ENCODE assay signal across 22 cellular contexts in the genomic region with DNA sequence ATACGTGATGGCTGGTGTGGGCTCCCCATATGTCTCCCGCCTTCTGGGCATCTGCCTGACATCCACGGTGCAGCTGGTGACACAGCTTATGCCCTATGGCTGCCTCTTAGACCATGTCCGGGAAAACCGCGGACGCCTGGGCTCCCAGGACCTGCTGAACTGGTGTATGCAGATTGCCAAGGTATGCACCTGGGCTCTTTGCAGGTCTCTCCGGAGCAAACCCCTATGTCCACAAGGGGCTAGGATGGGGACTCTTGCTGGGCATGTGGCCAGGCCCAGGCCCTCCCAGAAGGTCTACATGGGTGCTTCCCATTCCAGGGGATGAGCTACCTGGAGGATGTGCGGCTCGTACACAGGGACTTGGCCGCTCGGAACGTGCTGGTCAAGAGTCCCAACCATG. TPM values are rescaled to one million over a fixed set of nuclear protein-coding genes. Genes with fewer than 3 reads are reported as not detected.
DNase-seq lines count a peak whose midpoint lies in the region; ATAC-seq and TF ChIP-seq lines count a peak whose summit lies in the region.
"Had no signal": no experiment of that assay in that cellular context is flagged by ENCODE, and none has a peak within 500 bp of the region (broad histone marks: within the 10 kb centered on the region; RNA-seq: fewer than 3 reads in every experiment).

No MANE protein-coding gene starts in this region.

- DNase-seq in right cardiac atrium: peak in 2 of 3 donors; percentile 53 to 62
- no peak for DNase-seq in heart left ventricle
- DNase-seq in activated T-helper 1 cell treated with anti-CD3 and anti-CD28 coated beads, Interleukin-12 subunit alpha, Interleukin-12 subunit beta, Interleukin-2, Interleukin-4 antibody, amounts not matched to agents 30 ng/mL and 10 ng/mL and 1 ng/mL, durations not matched to agents 14 hours and 24 hours and 36 hours (ENCODE audit: low spot score): no peak
- DNase-seq in nephron progenitor cell: no peak
- DNase-seq in NCI-H1930 (lab: John Stamatoyannopoulos, UW): no peak
- no peak for DNase-seq in activated CD8-positive, alpha-beta memory T cell treated with anti-CD3 and anti-CD28 coated beads, Interleukin-2, amount 50 U/mL, for 48 hours
- DNase-seq: 8988T; CD8-positive, alpha-beta T cell; DMS 273 treated with DMSO at 0.1 percent for 48 hours; DMS53; DND-41; EL; H7; HFFc6 had no signal

- TF ChIP-seq CTCF in heart left ventricle (IDR thresholded peaks at IDR 0.05) (no peak), nephron progenitor cell (IDR thresholded peaks at IDR 0.05) (no peak)

- peaks cover 2% of the 10 kb centered on the region for H3K27me3 Mint-ChIP-seq in activated T-helper 1 cell treated with anti-CD3 and anti-CD28 coated beads, Interleukin-12 subunit alpha, Interleukin-12 subunit beta, Interleukin-2, Interleukin-4 antibody, amounts not matched to agents 30 ng/mL and 10 ng/mL and 1 ng/mL, durations not matched to agents 14 hours and 24 hours and 36 hours (ENCODE audit: insufficient read depth)
- H3K27me3 Mint-ChIP-seq in nephron progenitor cell (ENCODE audit: low read depth, poor library complexity): peaks cover 6% of the 10 kb centered on the region
- no peaks in the 10 kb centered on the region for H3K27me3 Mint-ChIP-seq in activated T-helper 17 cell treated with anti-CD3 and anti-CD28 coated beads, Interleukin-2, amount 50 U/mL, for 72 hours
- H3K27me3 Mint-ChIP-seq: B cell, IgD-negative memory B cell had no signal

- H3K4me3 Mint-ChIP-seq in activated T-helper 1 cell treated with anti-CD3 and anti-CD28 coated beads, Interleukin-12 subunit alpha, Interleukin-12 subunit beta, Interleukin-2, Interleukin-4 antibody, amounts not matched to agents 30 ng/mL and 10 ng/mL and 1 ng/mL, durations not matched to agents 14 hours and 24 hours and 36 hours: no peak overlapping the region
- no peak overlapping the region for H3K4me3 Mint-ChIP-seq in nephron progenitor cell
- no peak overlapping the region for H3K4me3 Mint-ChIP-seq in activated T-helper 17 cell treated with anti-CD3 and anti-CD28 coated beads, Interleukin-2, amount 50 U/mL, for 72 hours
- H3K4me3 Mint-ChIP-seq: B cell; CD8-positive, alpha-beta T cell; GM23338; HFFc6; IgD-negative memory B cell had no signal

- H3K27me3 ChIP-seq in right cardiac atrium (ENCODE audit: control insufficient read depth, insufficient read depth) (no peaks in the 10 kb centered on the region), heart left ventricle (no peaks in the 10 kb centered on the region)
- H3K27me3 ChIP-seq: BLaER1 treated with 17β-estradiol and CSF1 and Interleukin-3, amounts not matched to agents 10 nM and 100 nM had no signal

- peaks cover 13% of the 10 kb centered on the region for H3K4me1 Mint-ChIP-seq in activated T-helper 1 cell treated with anti-CD3 and anti-CD28 coated beads, Interleukin-12 subunit alpha, Interleukin-12 subunit beta, Interleukin-2, Interleukin-4 antibody, amounts not matched to agents 30 ng/mL and 10 ng/mL and 1 ng/mL, durations not matched to agents 14 hours and 24 hours and 36 hours (ENCODE audit: low read depth)
- peaks cover 17% of the 10 kb centered on the region for H3K4me1 Mint-ChIP-seq in nephron progenitor cell
- peaks cover 5% of the 10 kb centered on the region for H3K4me1 Mint-ChIP-seq in activated T-helper 17 cell treated with anti-CD3 and anti-CD28 coated beads, Interleukin-2, amount 50 U/mL, for 72 hours

- 95% methylated on average over 13 of the region's 13 CpGs for WGBS in right cardiac atrium
- 93 to 100% (median 95%) methylated on average over 6 to 13 of the region's 13 CpGs for WGBS in heart left ventricle, 4 donors

- peaks cover 0 to 86% (median 57%) of the 10 kb centered on the region in 9 donors for H3K36me3 ChIP-seq in heart left ventricle

- H3K4me3 ChIP-seq in right cardiac atrium (ENCODE audit: low read length): no peak overlapping the region
- no peak overlapping the region for H3K4me3 ChIP-seq in heart left ventricle
- H3K4me3 ChIP-seq: BLaER1 treated with 17β-estradiol and CSF1 and Interleukin-3, amounts not matched to agents 10 nM and 100 nM; GM12878; GM23338 had no signal

- H3K36me3 Mint-ChIP-seq in activated T-helper 1 cell treated with anti-CD3 and anti-CD28 coated beads, Interleukin-12 subunit alpha, Interleukin-12 subunit beta, Interleukin-2, Interleukin-4 antibody, amounts not matched to agents 30 ng/mL and 10 ng/mL and 1 ng/mL, durations not matched to agents 14 hours and 24 hours and 36 hours (ENCODE audit: low read depth): peaks cover 4% of the 10 kb centered on the region
- peaks cover 23% of the 10 kb centered on the region for H3K36me3 Mint-ChIP-seq in nephron progenitor cell (ENCODE audit: low read depth)
- peaks cover 26% of the 10 kb centered on the region for H3K36me3 Mint-ChIP-seq in activated T-helper 17 cell treated with anti-CD3 and anti-CD28 coated beads, Interleukin-2, amount 50 U/mL, for 72 hours (ENCODE audit: low read depth)

- H3K9me3 ChIP-seq in right cardiac atrium (ENCODE audit: control insufficient read depth, low read length): no peaks in the 10 kb centered on the region
- no peaks in the 10 kb centered on the region for H3K9me3 ChIP-seq in heart left ventricle
- H3K9me3 ChIP-seq: BLaER1 treated with 17β-estradiol and CSF1 and Interleukin-3, amounts not matched to agents 10 nM and 100 nM had no signal

- intact Hi-C loops in right cardiac atrium (cut with DNase I) (loop anchor here in 1 of 4 donors (10.0 kb wide), 1 partner anchor 60 kb away; the partner anchor contains the start of genes PNMT and TCAP), heart left ventricle (cut with DNase I) (loop anchor here in 1 of 10 donors (5.0 kb wide), 1 partner anchor 37 kb away; the partner anchor contains the start of gene PGAP3)
- intact Hi-C loops in activated T-helper 1 cell treated with anti-CD3 and anti-CD28 coated beads, Interleukin-12 subunit alpha, Interleukin-12 subunit beta, Interleukin-2, Interleukin-4 antibody, amounts not matched to agents 30 ng/mL and 10 ng/mL and 1 ng/mL, durations not matched to agents 14 hours and 24 hours and 36 hours (cut with micrococcal nuclease): no loop called here

- peak overlapping the region; percentile 44 for H3K27ac Mint-ChIP-seq in activated T-helper 1 cell treated with anti-CD3 and anti-CD28 coated beads, Interleukin-12 subunit alpha, Interleukin-12 subunit beta, Interleukin-2, Interleukin-4 antibody, amounts not matched to agents 30 ng/mL and 10 ng/mL and 1 ng/mL, durations not matched to agents 14 hours and 24 hours and 36 hours
- peak overlapping the region; percentile 85 for H3K27ac Mint-ChIP-seq in nephron progenitor cell
- H3K27ac Mint-ChIP-seq in activated T-helper 17 cell treated with anti-CD3 and anti-CD28 coated beads, Interleukin-2, amount 50 U/mL, for 72 hours: no peak overlapping the region
- H3K27ac Mint-ChIP-seq: B cell; CD8-positive, alpha-beta T cell; GM23338; HFFc6; IgD-negative memory B cell had no signal

- no peak for TF ChIP-seq POLR2A in heart left ventricle (IDR thresholded peaks at IDR 0.05)

- ATAC-seq in right cardiac atrium (no peak), heart left ventricle (no peak)
- no peak for ATAC-seq in activated T-helper 17 cell treated with anti-CD3 and anti-CD28 coated beads, Interleukin-2, amount 50 U/mL, for 72 hours (replicated peaks)
- ATAC-seq: CD8-positive, alpha-beta T cell; GM12878; GM23338; HCT116 had no signal

- H3K9me3 Mint-ChIP-seq in activated T-helper 1 cell treated with anti-CD3 and anti-CD28 coated beads, Interleukin-12 subunit alpha, Interleukin-12 subunit beta, Interleukin-2, Interleukin-4 antibody, amounts not matched to agents 30 ng/mL and 10 ng/mL and 1 ng/mL, durations not matched to agents 14 hours and 24 hours and 36 hours: no peaks in the 10 kb centered on the region
- no peaks in the 10 kb centered on the region for H3K9me3 Mint-ChIP-seq in nephron progenitor cell
- H3K9me3 Mint-ChIP-seq in activated T-helper 17 cell treated with anti-CD3 and anti-CD28 coated beads, Interleukin-2, amount 50 U/mL, for 72 hours: no peaks in the 10 kb centered on the region
- H3K9me3 Mint-ChIP-seq: CD8-positive, alpha-beta T cell; GM23338; HFFc6; IgD-negative memory B cell had no signal

- H3K4me1 ChIP-seq in right cardiac atrium (ENCODE audit: control insufficient read depth, insufficient read depth, low read length) (peaks cover under 1% of the 10 kb centered on the region), heart left ventricle (peaks cover 0 to 11% (median 5%) of the 10 kb centered on the region in 12 donors)

- H3K27ac ChIP-seq in right cardiac atrium (ENCODE audit: low read length): no peak overlapping the region
- no peak overlapping the region for H3K27ac ChIP-seq in heart left ventricle
- H3K27ac ChIP-seq: BLaER1 treated with 17β-estradiol and CSF1 and Interleukin-3, amounts not matched to agents 10 nM and 100 nM had no signal

RNA-seq across cellular contexts. Expression of gene MIEN1, which starts 5.6 kb away (rescaled TPM):
- total RNA-seq in right cardiac atrium (10 to 100 TPM; 53.6 to 67.8 (median 61.8) TPM), heart left ventricle (10 to 100 TPM; 34.3 to 98.1 (median 53.3) TPM)
- polyA plus RNA-seq in right cardiac atrium (152 TPM), heart left ventricle (100 to 1,000 TPM in 1 of 2 donors, 10 to 100 TPM in 1; 87.6 to 159 TPM)
- total RNA-seq in activated T-helper 1 cell treated with anti-CD3 and anti-CD28 coated beads, Interleukin-12 subunit alpha, Interleukin-12 subunit beta, Interleukin-2, Interleukin-4 antibody, amounts not matched to agents 30 ng/mL and 10 ng/mL and 1 ng/mL, durations not matched to agents 14 hours and 24 hours and 36 hours: 33.3 and 37.1 TPM in 2 replicates
- 10 to 100 TPM; 24.6 to 45.2 TPM for total RNA-seq in activated T-helper 17 cell treated with anti-CD3 and anti-CD28 coated beads, Interleukin-2, amount 50 U/mL, for 72 hours

RNA-seq across cellular contexts. Expression of gene GRB7, which starts 13.0 kb away (rescaled TPM):
- total RNA-seq in right cardiac atrium (1 to 10 TPM in 3 of 4 donors, under 1 TPM in 1; 0.39 to 2.7 (median 1.6) TPM), heart left ventricle (1 to 10 TPM in 7 of 9 donors, under 1 TPM in 2; 0.48 to 8.2 (median 1.7) TPM)
- polyA plus RNA-seq in right cardiac atrium (0.70 TPM), heart left ventricle (1 to 10 TPM in 1 of 2 donors, under 1 TPM in 1; 0.57 to 1.3 TPM)
- total RNA-seq in activated T-helper 1 cell treated with anti-CD3 and anti-CD28 coated beads, Interleukin-12 subunit alpha, Interleukin-12 subunit beta, Interleukin-2, Interleukin-4 antibody, amounts not matched to agents 30 ng/mL and 10 ng/mL and 1 ng/mL, durations not matched to agents 14 hours and 24 hours and 36 hours: 0.64 and 0.73 TPM in 2 replicates
- under 1 TPM in 1 of 2 donors, not detected in 1; 0.40 TPM for total RNA-seq in activated T-helper 17 cell treated with anti-CD3 and anti-CD28 coated beads, Interleukin-2, amount 50 U/mL, for 72 hours
- total RNA-seq: CD8-positive, alpha-beta T cell; HFFc6 had no signal
- polyA plus RNA-seq: IgD-negative memory B cell had no signal

RNA-seq across cellular contexts. Expression of gene ERBB2, which starts 24.9 kb away (rescaled TPM):
- total RNA-seq in right cardiac atrium: 100 to 1,000 TPM in 3 of 4 donors, 10 to 100 TPM in 1; 99.2 to 178 (median 114) TPM
- polyA plus RNA-seq in right cardiac atrium: 56.4 TPM
- 10 to 100 TPM; 51.4 to 95.1 (median 79.3) TPM for total RNA-seq in heart left ventricle
- polyA plus RNA-seq in heart left ventricle: 10 to 100 TPM; 29.7 to 77.4 TPM
- 2.5 and 3.0 TPM in 2 replicates for total RNA-seq in activated T-helper 1 cell treated with anti-CD3 and anti-CD28 coated beads, Interleukin-12 subunit alpha, Interleukin-12 subunit beta, Interleukin-2, Interleukin-4 antibody, amounts not matched to agents 30 ng/mL and 10 ng/mL and 1 ng/mL, durations not matched to agents 14 hours and 24 hours and 36 hours
- total RNA-seq in activated T-helper 17 cell treated with anti-CD3 and anti-CD28 coated beads, Interleukin-2, amount 50 U/mL, for 72 hours: 1 to 10 TPM; 3.4 to 5.9 TPM

RNA-seq across cellular contexts. Expression of gene PGAP3, which starts 36.9 kb away (rescaled TPM):
- total RNA-seq in right cardiac atrium (10 to 100 TPM; 12.9 to 24.0 (median 15.2) TPM), heart left ventricle (10 to 100 TPM in 7 of 9 donors, 1 to 10 TPM in 2; 8.0 to 18.8 (median 13.1) TPM)
- polyA plus RNA-seq in right cardiac atrium (13.6 TPM), heart left ventricle (10 to 100 TPM; 13.3 to 13.8 TPM)
- total RNA-seq in activated T-helper 1 cell treated with anti-CD3 and anti-CD28 coated beads, Interleukin-12 subunit alpha, Interleukin-12 subunit beta, Interleukin-2, Interleukin-4 antibody, amounts not matched to agents 30 ng/mL and 10 ng/mL and 1 ng/mL, durations not matched to agents 14 hours and 24 hours and 36 hours: 14.4 and 16.9 TPM in 2 replicates
- 10 to 100 TPM in 1 of 2 donors, 1 to 10 TPM in 1; 5.9 to 14.8 TPM for total RNA-seq in activated T-helper 17 cell treated with anti-CD3 and anti-CD28 coated beads, Interleukin-2, amount 50 U/mL, for 72 hours

RNA-seq across cellular contexts. Expression of gene PNMT, which starts 56.5 kb away (rescaled TPM):
- total RNA-seq in right cardiac atrium (10 to 100 TPM; 18.1 to 39.6 (median 21.3) TPM), heart left ventricle (1 to 10 TPM; 2.4 to 7.9 (median 6.0) TPM)
- polyA plus RNA-seq in right cardiac atrium (32.7 TPM), heart left ventricle (10 to 100 TPM; 13.0 to 15.6 TPM)
- not detected in 2 replicates for total RNA-seq in activated T-helper 1 cell treated with anti-CD3 and anti-CD28 coated beads, Interleukin-12 subunit alpha, Interleukin-12 subunit beta, Interleukin-2, Interleukin-4 antibody, amounts not matched to agents 30 ng/mL and 10 ng/mL and 1 ng/mL, durations not matched to agents 14 hours and 24 hours and 36 hours
- total RNA-seq in activated T-helper 17 cell treated with anti-CD3 and anti-CD28 coated beads, Interleukin-2, amount 50 U/mL, for 72 hours: not detected
- total RNA-seq: G401, GM12878 had no signal
- polyA plus RNA-seq: GM12878, IgD-negative memory B cell had no signal

Comparison
In these comparisons a context has a peak if more than half of its experiments do, and no peak if none do; other contexts are left out.
1. DNase-seq: peak in right cardiac atrium (2 of 3); none in heart left ventricle (0 of 5), activated T-helper 1 cell treated with anti-CD3 and anti-CD28 coated beads, Interleukin-12 subunit alpha, Interleukin-12 subunit beta, Interleukin-2, Interleukin-4 antibody, amounts not matched to agents 30 ng/mL and 10 ng/mL and 1 ng/mL, durations not matched to agents 14 hours and 24 hours and 36 hours (single experiment), nephron progenitor cell (single experiment), NCI-H1930 (0 of 2) and activated CD8-positive, alpha-beta memory T cell treated with anti-CD3 and anti-CD28 coated beads, Interleukin-2, amount 50 U/mL, for 48 hours (single experiment).
2. RNA of gene ERBB2, which starts 24.9 kb away (total RNA-seq): 99.2 to 178 TPM in right cardiac atrium and 51.4 to 95.1 TPM in heart left ventricle; 3.4 to 5.9 TPM in activated T-helper 17 cell treated with anti-CD3 and anti-CD28 coated beads, Interleukin-2, amount 50 U/mL, for 72 hours and 2.5 to 3.0 TPM in activated T-helper 1 cell treated with anti-CD3 and anti-CD28 coated beads, Interleukin-12 subunit alpha, Interleukin-12 subunit beta, Interleukin-2, Interleukin-4 antibody, amounts not matched to agents 30 ng/mL and 10 ng/mL and 1 ng/mL, durations not matched to agents 14 hours and 24 hours and 36 hours; every median in the first group is over 4 times any median in the second.